8 cellular contexts compared by ENCODE assay signal in the genomic region with DNA sequence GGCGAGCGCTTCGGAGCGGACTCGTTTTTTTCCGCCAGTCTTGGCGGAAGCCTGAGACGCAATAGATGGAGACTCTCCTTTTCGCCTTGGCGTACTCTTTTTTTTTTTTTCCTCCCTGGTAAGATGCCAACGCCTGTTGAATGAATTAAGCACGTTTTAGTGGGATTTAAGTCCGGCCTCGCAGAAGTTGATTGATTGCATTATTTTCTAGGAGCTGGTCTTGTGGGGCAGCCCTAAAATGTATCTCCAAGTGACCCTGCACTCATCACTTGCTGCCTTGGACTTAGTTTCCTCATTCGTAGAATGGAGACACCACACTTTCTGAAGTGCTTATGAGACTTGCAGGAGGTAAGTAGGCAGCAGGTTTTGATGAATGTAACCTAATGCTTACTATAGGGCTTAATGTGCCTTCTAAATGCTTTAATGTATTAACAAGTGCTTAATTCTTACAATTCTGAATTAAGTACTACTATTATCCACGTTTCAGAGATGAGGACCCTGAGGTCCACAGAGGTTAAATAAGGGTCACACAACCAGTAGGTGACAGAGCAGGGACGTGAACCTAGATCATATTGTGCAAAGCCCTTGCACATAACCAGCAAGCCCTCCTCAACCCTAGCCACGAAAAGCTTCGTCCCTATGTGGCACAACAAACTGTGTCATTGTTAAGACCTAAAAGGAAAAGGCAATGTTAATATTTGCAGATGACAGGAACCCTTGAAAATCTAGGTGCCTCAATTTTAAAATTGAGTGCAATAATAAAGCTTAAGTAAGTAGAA. TPM values are rescaled to one million over a fixed set of nuclear protein-coding genes. Genes with fewer than 3 reads are reported as not detected.
DNase-seq lines count a peak whose midpoint lies in the region; ATAC-seq, FAIRE-seq and TF ChIP-seq lines count a peak whose summit lies in the region.

No MANE protein-coding gene starts in this region.

- peak; percentile 36 for ATAC-seq in GM19035 (IDR thresholded peaks at IDR 0.05; ENCODE audit: unreplicated experiment)
- peak; percentile 28 for ATAC-seq in HG03175 (IDR thresholded peaks at IDR 0.05; ENCODE audit: unreplicated experiment)

- TF ChIP-seq CTCF in BE2C (IDR thresholded peaks at IDR 0.05; ENCODE audit: low read depth, low read length) (no peak), VCaP (conservative IDR thresholded peaks at IDR 0.05) (no peak)

- H3K27me3 ChIP-seq in BE2C (no peaks in the 10 kb centered on the region), small intestine (ENCODE audit: control insufficient read depth in 2 of 2, insufficient read depth in 2 of 2, low read length in 2 of 2) (no peaks in the 10 kb centered on the region)

- 13 to 15% (median 14%) methylated on average over 19 of the region's 19 CpGs for WGBS in small intestine, 3 donors

- H3K9me3 ChIP-seq in BE2C (no peaks in the 10 kb centered on the region), small intestine (ENCODE audit: control insufficient read depth, low read depth) (no peaks in the 10 kb centered on the region)

- FAIRE-seq in small intestine (lab: Jason Lieb, UNC) = peak; percentile 85

- H3K4me1 ChIP-seq in BE2C (no peaks in the 10 kb centered on the region; the same call in 1 of the 2 replicates), small intestine (ENCODE audit: control insufficient read depth in 2 of 2, insufficient read depth in 1 of 2, low read depth in 1 of 2, low read length in 1 of 2) (peaks cover 2 to 21% of the 10 kb centered on the region in 2 donors)

- H3K4me3 ChIP-seq in BE2C (ENCODE audit: low read depth, low read length) (peak overlapping the region; percentile 95), small intestine (ENCODE audit: low read depth in 1 of 2, low read length in 2 of 2) (peak overlapping the region; percentile 8 to 93)

- H3K27ac ChIP-seq in VCaP = peak overlapping the region; percentile 96
- peak overlapping the region in 1 of 2 donors; percentile 97 for H3K27ac ChIP-seq in small intestine (ENCODE audit: low read depth in 1 of 2, low read length in 1 of 2)

- DNase-seq in BE2C (no peak), glomerular endothelial cell (ENCODE audit: extremely low read depth, low read depth, low spot score) (peak; percentile 72), small intestine (no peak), activated gamma-delta T cell (lab: John Stamatoyannopoulos, UW) (no peak), globus pallidus (ENCODE audit: low spot score) (no peak)

- H3K36me3 ChIP-seq in BE2C = no peaks in the 10 kb centered on the region
- H3K36me3 ChIP-seq in small intestine (ENCODE audit: control insufficient read depth in 2 of 2, insufficient read depth in 2 of 2, low read length in 2 of 2) = no peaks in the 10 kb centered on the region

RNA-seq across cellular contexts. Expression of a gene that starts 0.5 kb away (rescaled TPM):
- polyA plus RNA-seq in BE2C (2012; ENCODE audit: insufficient read depth, insufficient read length, low read depth) = 108 TPM
- total RNA-seq in glomerular endothelial cell = 41.0 and 91.2 TPM in 2 replicates
- polyA plus RNA-seq in small intestine = 10 to 100 TPM; 43.8 to 65.8 (median 46.2) TPM

RNA-seq across cellular contexts. Expression of a gene that starts 33.0 kb away (rescaled TPM):
- polyA plus RNA-seq in BE2C (2012; ENCODE audit: insufficient read depth, insufficient read length, low read depth) = 15.5 TPM
- total RNA-seq in glomerular endothelial cell = 62.0 and 164 TPM in 2 replicates
- 10 to 100 TPM; 10.8 to 33.0 (median 18.1) TPM for polyA plus RNA-seq in small intestine
